9 cellular contexts compared by ENCODE assay signal in genomic region chr6:31122803-31123706, GRCh38. TPM values are rescaled to one million over a fixed set of nuclear protein-coding genes. Genes with fewer than 3 reads are reported as not detected.
A peak's percentile ranks its signal among the peaks of the same experiment; 100 is the strongest.
DNase-seq lines count a peak whose midpoint lies in the region; ATAC-seq and TF ChIP-seq lines count a peak whose summit lies in the region.
"Had no signal": no experiment of that assay in that cellular context is flagged by ENCODE, and none has a peak within 500 bp of the region (broad histone marks: within the 10 kb centered on the region; RNA-seq: fewer than 3 reads in every experiment).

No MANE protein-coding gene starts in this region.

- H3K36me3 ChIP-seq in adipocyte (ENCODE audit: control insufficient read depth, insufficient read depth, low read length, severe bottlenecking) (no peaks in the 10 kb centered on the region), cardiac muscle cell (no peaks in the 10 kb centered on the region)

- H3K4me3 ChIP-seq in adipocyte (ENCODE audit: low read length): no peak overlapping the region
- H3K4me3 ChIP-seq in cardiac muscle cell: no peak overlapping the region

- no peak overlapping the region for H3K9ac ChIP-seq in adipocyte (ENCODE audit: low read length)

- ATAC-seq in GM21786 (IDR thresholded peaks at IDR 0.05; ENCODE audit: unreplicated experiment) (no peak), GM19328 (IDR thresholded peaks at IDR 0.05; ENCODE audit: unreplicated experiment) (no peak), HG02870 (IDR thresholded peaks at IDR 0.05; ENCODE audit: unreplicated experiment) (no peak)

- DNase-seq in ELR (ENCODE audit: low read depth): peak; percentile 82
- peak; percentile 84 for DNase-seq in adipocyte (ENCODE audit: low read depth)
- DNase-seq in cardiac muscle cell (ENCODE audit: low read depth in 1 of 2, low spot score in 1 of 2): peak; percentile 41 to 93
- peak; percentile 84 for DNase-seq in pulmonary artery endothelial cell (ENCODE audit: low read depth, low spot score)
- DNase-seq in NCI-H187 (lab: John Stamatoyannopoulos, UW): no peak
- DNase-seq: activated CD4-positive, alpha-beta T cell treated with anti-CD3 and anti-CD28 coated beads, Interleukin-2, amount 50 U/mL, for 1 hour had no signal

- TF ChIP-seq CTCF in cardiac muscle cell (IDR thresholded peaks at IDR 0.05; ENCODE audit: low read depth, low read length): no peak

- no peak overlapping the region for H3K27ac ChIP-seq in cardiac muscle cell

- H3K27me3 ChIP-seq in adipocyte (replicated peaks; ENCODE audit: control insufficient read depth, insufficient read depth, low read length) (peaks cover 10% of the 10 kb centered on the region), cardiac muscle cell (no peaks in the 10 kb centered on the region)

- H3K4me1 ChIP-seq in adipocyte (ENCODE audit: control insufficient read depth, insufficient read depth, low read length): peaks cover 26% of the 10 kb centered on the region
- H3K4me1 ChIP-seq in cardiac muscle cell (ENCODE audit: low read depth): no peaks in the 10 kb centered on the region

- H3K9me3 ChIP-seq in adipocyte (ENCODE audit: control insufficient read depth, low read length): no peaks in the 10 kb centered on the region
- no peaks in the 10 kb centered on the region for H3K9me3 ChIP-seq in cardiac muscle cell (ENCODE audit: low read depth)

RNA-seq across cellular contexts. Expression of gene CDSN, which starts 2.8 kb away (rescaled TPM):
- total RNA-seq in cardiac muscle cell: not detected in 2 replicates
- polyA plus RNA-seq in cardiac muscle cell: not detected in 2 replicates
- total RNA-seq in pulmonary artery endothelial cell: not detected in 2 replicates

RNA-seq across cellular contexts. Expression of gene PSORS1C1, which starts 8.5 kb away (rescaled TPM):
- total RNA-seq in cardiac muscle cell (not detected in 2 replicates), pulmonary artery endothelial cell (2.2 and 2.4 TPM in 2 replicates)
- not detected in 2 replicates for polyA plus RNA-seq in cardiac muscle cell

RNA-seq across cellular contexts. Expression of gene C6orf15, which starts 10.7 kb away (rescaled TPM):
- total RNA-seq in cardiac muscle cell (not detected in 2 replicates), pulmonary artery endothelial cell (not detected in 2 replicates)
- polyA plus RNA-seq in cardiac muscle cell: not detected in 2 replicates

RNA-seq across cellular contexts. Expression of gene PSORS1C2, which starts 15.8 kb away (rescaled TPM):
- not detected in 2 replicates for total RNA-seq in cardiac muscle cell
- not detected in 2 replicates for polyA plus RNA-seq in cardiac muscle cell
- not detected in 2 replicates for total RNA-seq in pulmonary artery endothelial cell

RNA-seq across cellular contexts. Expression of gene CCHCR1, which starts 34.5 kb away (rescaled TPM):
- total RNA-seq in cardiac muscle cell: 25.1 and 55.5 TPM in 2 replicates
- 29.1 and 29.6 TPM in 2 replicates for polyA plus RNA-seq in cardiac muscle cell
- 16.3 and 27.6 TPM in 2 replicates for total RNA-seq in pulmonary artery endothelial cell

Comparison
In these comparisons a context has a peak if more than half of its experiments do, and no peak if none do; other contexts are left out.
1. DNase-seq: peak in ELR (single experiment), adipocyte (single experiment), cardiac muscle cell (2 of 2) and pulmonary artery endothelial cell (single experiment); none in NCI-H187 (0 of 2).